ENCODE assay signal across 1 cellular context in genomic region chr14:93042968-93043940, GRCh38.
TF ChIP-seq lines count a peak whose summit lies in the region.

No MANE protein-coding gene starts in this region.

TF ChIP-seq in HepG2, 621 proteins besides CTCF, POLR2A, EP300 and RAD21 (continued from another document and continues in another):
- TF ChIP-seq ZNF318 (CRISPR knock-in tag; IDR thresholded peaks at IDR 0.05) (no peak), HOMEZ (CRISPR knock-in tag; IDR thresholded peaks at IDR 0.05; ENCODE audit: low read depth) (0 out of 2 replicates have a peak, but pooled peaks have one; percentile 16), PLSCR1 (CRISPR knock-in tag; IDR thresholded peaks at IDR 0.05; ENCODE audit: borderline replicate concordance) (no peak), HNRNPK (IDR thresholded peaks at IDR 0.05; ENCODE audit: low read depth, low read length, poor library complexity, severe bottlenecking) (no peak), ZNF34 (CRISPR knock-in tag; IDR thresholded peaks at IDR 0.05; ENCODE audit: borderline replicate concordance) (no peak), TFAP4 (IDR thresholded peaks at IDR 0.05; ENCODE audit: borderline replicate concordance, low read depth) (peak; percentile 44; the same call in 1 of the 2 replicates), ZNF562 (CRISPR knock-in tag; IDR thresholded peaks at IDR 0.05; ENCODE audit: borderline replicate concordance) (no peak), ZNF281 (CRISPR knock-in tag; IDR thresholded peaks at IDR 0.05; ENCODE audit: borderline replicate concordance) (peak; percentile 50; the same call in 1 of the 2 replicates), THAP11 (CRISPR knock-in tag; IDR thresholded peaks at IDR 0.05) (peak; percentile 22; the same call in 1 of the 2 replicates), ZKSCAN5 (CRISPR knock-in tag; IDR thresholded peaks at IDR 0.05) (no peak), SP5 (CRISPR knock-in tag; IDR thresholded peaks at IDR 0.05; ENCODE audit: borderline replicate concordance, low read depth) (peak; percentile 98), ZBTB46 (CRISPR knock-in tag; IDR thresholded peaks at IDR 0.05; ENCODE audit: borderline replicate concordance) (no peak), SP1 (IDR thresholded peaks at IDR 0.05) (no peak), SP1 (CRISPR knock-in tag; IDR thresholded peaks at IDR 0.05) (peak; percentile 64), KDM1A (CRISPR knock-in tag; IDR thresholded peaks at IDR 0.05) (0 out of 2 replicates have a peak, but pooled peaks have one; percentile 68), MEF2D (CRISPR knock-in tag; IDR thresholded peaks at IDR 0.05) (0 out of 2 replicates have a peak, but pooled peaks have one; percentile 31), KLF9 (CRISPR knock-in tag; IDR thresholded peaks at IDR 0.05; ENCODE audit: low read depth) (no peak), ZNF790 (CRISPR knock-in tag; IDR thresholded peaks at IDR 0.05; ENCODE audit: borderline replicate concordance) (no peak), ZNF136 (CRISPR knock-in tag; IDR thresholded peaks at IDR 0.05; ENCODE audit: low read depth) (0 out of 2 replicates have a peak, but pooled peaks have one; percentile 8), PRDM10 (CRISPR knock-in tag; IDR thresholded peaks at IDR 0.05; ENCODE audit: low read depth) (peak; percentile 92), STAT6 (CRISPR knock-in tag; IDR thresholded peaks at IDR 0.05; ENCODE audit: borderline replicate concordance) (no peak), ZNF550 (CRISPR knock-in tag; IDR thresholded peaks at IDR 0.05; ENCODE audit: borderline replicate concordance) (no peak), ZNF792 (CRISPR knock-in tag; IDR thresholded peaks at IDR 0.05) (0 out of 2 replicates have a peak, but pooled peaks have one; percentile 22), NCOA2 (CRISPR knock-in tag; IDR thresholded peaks at IDR 0.05) (peak; percentile 62; the same call in 1 of the 2 replicates), GATAD2A (CRISPR knock-in tag; IDR thresholded peaks at IDR 0.05) (peak; percentile 56), DDIT3 (CRISPR knock-in tag; IDR thresholded peaks at IDR 0.05) (no peak), HMG20B (CRISPR knock-in tag; conservative IDR thresholded peaks at IDR 0.05) (peak; percentile 71; the same call in 1 of the 2 replicates), CBX5 (CRISPR knock-in tag; IDR thresholded peaks at IDR 0.05; ENCODE audit: borderline replicate concordance) (0 out of 2 replicates have a peak, but pooled peaks have one; percentile 29), ZNF737 (CRISPR knock-in tag; IDR thresholded peaks at IDR 0.05; ENCODE audit: borderline replicate concordance) (no peak), CHD2 (IDR thresholded peaks at IDR 0.05; ENCODE audit: low read depth, low read length) (no peak), ZNF225 (CRISPR knock-in tag; IDR thresholded peaks at IDR 0.05) (no peak)
